10 cellular contexts compared by ENCODE assay signal in the genomic region with DNA sequence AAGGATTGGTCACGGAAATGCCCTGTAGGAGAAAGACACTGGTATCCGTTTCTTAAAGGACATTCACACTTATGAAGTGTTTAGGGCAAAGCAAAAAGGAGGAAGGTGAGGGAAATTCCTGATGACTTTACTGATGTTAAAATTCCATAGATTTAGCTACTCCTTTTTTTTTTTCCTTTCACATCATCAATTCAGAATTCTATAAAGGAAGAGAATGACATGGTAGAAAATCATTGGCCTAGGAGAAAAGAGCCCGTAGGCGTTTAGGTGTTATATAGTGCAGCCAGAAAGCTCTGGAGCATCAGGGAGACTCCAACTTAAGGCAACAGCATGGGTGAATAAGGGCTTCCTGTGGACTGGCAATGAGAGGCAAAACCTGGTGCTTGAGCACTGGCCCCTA. TPM values are rescaled to one million over a fixed set of nuclear protein-coding genes. Genes with fewer than 3 reads are reported as not detected.
DNase-seq lines count a peak whose midpoint lies in the region; ATAC-seq and TF ChIP-seq lines count a peak whose summit lies in the region.
"Had no signal": no experiment of that assay in that cellular context is flagged by ENCODE, and none has a peak within 500 bp of the region (broad histone marks: within the 10 kb centered on the region; RNA-seq: fewer than 3 reads in every experiment).

A gene (plus strand): TSS at position 301 of the 400 bp plus-strand sequence. CDS start 178 bp downstream, outside the sequence.

- peaks cover 74% of the 10 kb centered on the region for H3K27me3 Mint-ChIP-seq in CD8-positive, alpha-beta T cell (ENCODE audit: low read depth)
- peaks cover 10% of the 10 kb centered on the region for H3K27me3 Mint-ChIP-seq in endothelial cell (ENCODE audit: unreplicated experiment)

- intact Hi-C loops in CD8-positive, alpha-beta T cell (cut with DNase I, micrococcal nuclease), result no loop called here
- intact Hi-C loops in PC-9 (cut with micrococcal nuclease; ENCODE audit: unreplicated experiment), result no loop called here

- H3F3A ChIP-seq in PC-9 (ENCODE audit: insufficient read depth, low read depth), result no peaks in the 10 kb centered on the region

- TF ChIP-seq EP300 in upper lobe of left lung (IDR thresholded peaks at IDR 0.05), result no peak

- no peak within 1 kb of the TSS for H3K18ac ChIP-seq in neuronal stem cell (ENCODE audit: low read length)

- peak within 1 kb of the TSS; percentile 84 for H3K4me3 Mint-ChIP-seq in CD8-positive, alpha-beta T cell
- H3K4me3 Mint-ChIP-seq in endothelial cell (ENCODE audit: unreplicated experiment), result peak within 1 kb of the TSS; percentile 97

- H3K36me3 ChIP-seq in CD8-positive, alpha-beta T cell (ENCODE audit: insufficient read depth, low read length), result no peaks in the 10 kb centered on the region
- H3K36me3 ChIP-seq in NT2/D1 (ENCODE audit: insufficient read depth, insufficient read length, low read length), result no peaks in the 10 kb centered on the region
- no peaks in the 10 kb centered on the region for H3K36me3 ChIP-seq in neuronal stem cell (replicated peaks in 1 of 2; ENCODE audit: control insufficient read depth in 2 of 2, insufficient read depth in 2 of 2, low read length in 2 of 2)
- H3K36me3 ChIP-seq in PC-9 (ENCODE audit: low read depth), result no peaks in the 10 kb centered on the region
- no peaks in the 10 kb centered on the region for H3K36me3 ChIP-seq in upper lobe of left lung

- H3K27ac ChIP-seq in CD8-positive, alpha-beta T cell (ENCODE audit: low read depth, low read length), result no peak within 1 kb of the TSS
- no peak within 1 kb of the TSS for H3K27ac ChIP-seq in neuronal stem cell (replicated peaks; ENCODE audit: low read length)
- H3K27ac ChIP-seq in PC-9, result no peak within 1 kb of the TSS
- no peak within 1 kb of the TSS for H3K27ac ChIP-seq in upper lobe of left lung

- no peak within 1 kb of the TSS for H4K91ac ChIP-seq in neuronal stem cell (ENCODE audit: low read depth, low read length, poor library complexity)

- H4K8ac ChIP-seq in neuronal stem cell (ENCODE audit: low read depth, low read length), result no peak within 1 kb of the TSS

- no peak within 1 kb of the TSS for H2BK5ac ChIP-seq in neuronal stem cell (ENCODE audit: low read length)

- H3K4me1 Mint-ChIP-seq in CD8-positive, alpha-beta T cell (ENCODE audit: low read depth), result peaks cover 30% of the 10 kb centered on the region
- peaks cover 26% of the 10 kb centered on the region for H3K4me1 Mint-ChIP-seq in endothelial cell (ENCODE audit: unreplicated experiment)

- H3K36me3 Mint-ChIP-seq in CD8-positive, alpha-beta T cell, result peaks cover 2% of the 10 kb centered on the region
- no peaks in the 10 kb centered on the region for H3K36me3 Mint-ChIP-seq in endothelial cell (ENCODE audit: low read depth, unreplicated experiment)
- H3K36me3 Mint-ChIP-seq: memory B cell had no signal

- no peak within 1 kb of the TSS for H2BK120ac ChIP-seq in neuronal stem cell (ENCODE audit: low read depth, low read length)

- no peaks in the 10 kb centered on the region for H3K9me3 ChIP-seq in CD8-positive, alpha-beta T cell (ENCODE audit: low read length)
- H3K9me3 ChIP-seq in NT2/D1 (ENCODE audit: insufficient read depth, low read length) (no peaks in the 10 kb centered on the region), neuronal stem cell (replicated peaks in 1 of 2; ENCODE audit: control insufficient read depth in 2 of 2, insufficient read depth in 1 of 2, low read depth in 1 of 2, low read length in 2 of 2) (no peaks in the 10 kb centered on the region), PC-9 (ENCODE audit: insufficient read depth, low read depth) (no peaks in the 10 kb centered on the region), upper lobe of left lung (no peaks in the 10 kb centered on the region)

- TF ChIP-seq CTCF in CD8-positive, alpha-beta T cell (IDR thresholded peaks at IDR 0.05), result no peak
- TF ChIP-seq CTCF in endothelial cell (IDR thresholded peaks at IDR 0.05; ENCODE audit: unreplicated experiment) (no peak), PC-9 (conservative IDR thresholded peaks at IDR 0.05) (no peak), upper lobe of left lung (IDR thresholded peaks at IDR 0.05) (no peak)

- H4K20me1 ChIP-seq in PC-9 (ENCODE audit: insufficient read depth), result no peaks in the 10 kb centered on the region

- ATAC-seq in CD8-positive, alpha-beta T cell, result no peak
- no peak for ATAC-seq in upper lobe of left lung (ENCODE audit: low FRiP score in 2 of 2)

- POLR2A ChIA-PET in CD8-positive, alpha-beta T cell (lab: Charles Lee), result no interaction called here
- POLR2A ChIA-PET in PC-9 (lab: Charles Lee; ENCODE audit: unreplicated experiment), result no interaction called here

- H3K9me3 Mint-ChIP-seq in CD8-positive, alpha-beta T cell, result no peaks in the 10 kb centered on the region
- no peaks in the 10 kb centered on the region for H3K9me3 Mint-ChIP-seq in endothelial cell (ENCODE audit: unreplicated experiment)
- H3K9me3 Mint-ChIP-seq: memory B cell had no signal

- peak within 1 kb of the TSS; percentile 65 for H3K4me2 ChIP-seq in neuronal stem cell (ENCODE audit: insufficient read depth, low read length, poor library complexity, severe bottlenecking)
- H3K4me2 ChIP-seq in PC-9, result no peak within 1 kb of the TSS

- no peak for DNase-seq in CD8-positive, alpha-beta T cell
- DNase-seq in NT2/D1 (ENCODE audit: low read depth, low spot score) (no peak), endothelial cell (ENCODE audit: low spot score) (no peak), neuronal stem cell (ENCODE audit: low spot score) (no peak), PC-9 (no peak), upper lobe of left lung (no peak), hippocampal formation (lab: John Stamatoyannopoulos, UW) (no peak), dedifferentiated amniotic fluid mesenchymal stem cell (ENCODE audit: extremely low spot score) (no peak)
- DNase-seq: NCI-H774 had no signal

- CTCF ChIA-PET in CD8-positive, alpha-beta T cell (lab: Charles Lee), result no interaction called here
- CTCF ChIA-PET in PC-9 (lab: Charles Lee), result no interaction called here

- WGBS in neuronal stem cell (ENCODE audit: extremely low coverage in 2 of 2, insufficient read length in 2 of 2, insufficient replicate concordance in 1 of 2), 2 donors, result no CpG with 5 or more reads among the region's 4 CpGs
- 91 to 92% methylated on average over 4 of the region's 4 CpGs for WGBS in upper lobe of left lung, 2 donors

- no TSS peak for BruUV-seq in PC-9 (replicated peaks; lab: Mats Ljungman, UMichigan)

- no peak within 1 kb of the TSS for H2AK5ac ChIP-seq in neuronal stem cell (ENCODE audit: low read depth, low read length)

- H3K27ac Mint-ChIP-seq in CD8-positive, alpha-beta T cell, result no peak within 1 kb of the TSS
- no peak within 1 kb of the TSS for H3K27ac Mint-ChIP-seq in endothelial cell (ENCODE audit: unreplicated experiment)
- H3K27ac Mint-ChIP-seq: memory B cell had no signal

- no peak within 1 kb of the TSS for H3K4me3 ChIP-seq in CD8-positive, alpha-beta T cell (ENCODE audit: low read depth, low read length)
- H3K4me3 ChIP-seq in NT2/D1 (ENCODE audit: insufficient read length, low read depth), result peak within 1 kb of the TSS; percentile 37
- H3K4me3 ChIP-seq in neuronal stem cell (ENCODE audit: low read length in 2 of 2), result peak within 1 kb of the TSS; percentile 1 to 68
- H3K4me3 ChIP-seq in PC-9, result no peak within 1 kb of the TSS
- peak within 1 kb of the TSS in 1 of 4 donors; percentile 57 for H3K4me3 ChIP-seq in upper lobe of left lung

- TF ChIP-seq POLR2A in upper lobe of left lung (IDR thresholded peaks at IDR 0.05), result no peak

- no peak within 1 kb of the TSS for H3K4ac ChIP-seq in neuronal stem cell (ENCODE audit: low read length)

- H3K79me2 ChIP-seq in PC-9 (ENCODE audit: low read depth), result no peaks in the 10 kb centered on the region

- no peak within 1 kb of the TSS for H3K14ac ChIP-seq in neuronal stem cell (ENCODE audit: low read length)

- H3K9me2 ChIP-seq in PC-9 (ENCODE audit: insufficient read depth), result no peaks in the 10 kb centered on the region; the same call in 1 of the 2 replicates

- no peak within 1 kb of the TSS for H3K23ac ChIP-seq in neuronal stem cell (ENCODE audit: low read depth, low read length, poor library complexity)

- no peak within 1 kb of the TSS for H2BK15ac ChIP-seq in neuronal stem cell (ENCODE audit: low read length)

- no peak within 1 kb of the TSS for H2BK12ac ChIP-seq in neuronal stem cell (ENCODE audit: low read length)

- no peaks in the 10 kb centered on the region for H3K4me1 ChIP-seq in CD8-positive, alpha-beta T cell (ENCODE audit: insufficient read depth, low read length)
- H3K4me1 ChIP-seq in NT2/D1 (ENCODE audit: insufficient read depth, insufficient read length), result no peaks in the 10 kb centered on the region
- peaks cover 1 to 4% of the 10 kb centered on the region in 2 donors for H3K4me1 ChIP-seq in neuronal stem cell (ENCODE audit: control insufficient read depth in 2 of 2, insufficient read depth in 1 of 2, low read depth in 1 of 2, low read length in 2 of 2)
- H3K4me1 ChIP-seq in PC-9 (replicated peaks; ENCODE audit: insufficient read depth), result peaks cover 6% of the 10 kb centered on the region; the same call in 1 of the 2 replicates
- H3K4me1 ChIP-seq in upper lobe of left lung, result peaks cover 13 to 27% (median 25%) of the 10 kb centered on the region in 4 donors

- H3K9ac ChIP-seq in NT2/D1 (ENCODE audit: insufficient read length, low read depth), result no peak within 1 kb of the TSS
- no peak within 1 kb of the TSS for H3K9ac ChIP-seq in neuronal stem cell (ENCODE audit: low read depth, low read length, poor library complexity)

- H3K27me3 ChIP-seq in CD8-positive, alpha-beta T cell (ENCODE audit: insufficient read depth, low read length), result peaks cover 14% of the 10 kb centered on the region
- H3K27me3 ChIP-seq in NT2/D1 (ENCODE audit: insufficient read depth, insufficient read length) (peaks cover 69% of the 10 kb centered on the region), neuronal stem cell (ENCODE audit: control insufficient read depth in 3 of 3, insufficient read depth in 3 of 3, low read depth in 1 of 3, low read length in 3 of 3) (peaks cover 3 to 97% (median 48%) of the 10 kb centered on the region in 3 experiments), PC-9 (ENCODE audit: insufficient read depth, low read depth) (peaks cover 14% of the 10 kb centered on the region; the same call in 1 of the 2 replicates), upper lobe of left lung (peaks cover 0 to 3% (median 0%) of the 10 kb centered on the region in 4 donors)

- H3K79me1 ChIP-seq in neuronal stem cell (ENCODE audit: low read depth, low read length), result no peaks in the 10 kb centered on the region

- H2AFZ ChIP-seq in neuronal stem cell (ENCODE audit: low read length) (peak within 1 kb of the TSS; percentile 78), PC-9 (no peak within 1 kb of the TSS)

RNA-seq across cellular contexts. Expression of the gene that starts here (rescaled TPM):
- total RNA-seq in CD8-positive, alpha-beta T cell, result not detected
- 1.5 TPM for total RNA-seq in endothelial cell (ENCODE audit: unreplicated experiment)
- 0.04 TPM for polyA plus RNA-seq in neuronal stem cell (2013, experiment 1 of 2)
- polyA plus RNA-seq in neuronal stem cell (2013, experiment 2 of 2), result 0.07 TPM
- total RNA-seq in PC-9 (2021), result not detected in 2 replicates
- 1 to 10 TPM in 1 of 6 donors, under 1 TPM in 3, not detected in 2; 0.20 to 1.2 (median 0.38) TPM for total RNA-seq in upper lobe of left lung

Comparison
In these comparisons a context has a peak if more than half of its experiments do, and no peak if none do; other contexts are left out.
1. H3K4me3 ChIP-seq: peak in NT2/D1 (single experiment) and neuronal stem cell (2 of 2); none in CD8-positive, alpha-beta T cell (single experiment) and PC-9 (single experiment).